Comparison of ENCODE assay signal across 20 cellular contexts in the genomic region with DNA sequence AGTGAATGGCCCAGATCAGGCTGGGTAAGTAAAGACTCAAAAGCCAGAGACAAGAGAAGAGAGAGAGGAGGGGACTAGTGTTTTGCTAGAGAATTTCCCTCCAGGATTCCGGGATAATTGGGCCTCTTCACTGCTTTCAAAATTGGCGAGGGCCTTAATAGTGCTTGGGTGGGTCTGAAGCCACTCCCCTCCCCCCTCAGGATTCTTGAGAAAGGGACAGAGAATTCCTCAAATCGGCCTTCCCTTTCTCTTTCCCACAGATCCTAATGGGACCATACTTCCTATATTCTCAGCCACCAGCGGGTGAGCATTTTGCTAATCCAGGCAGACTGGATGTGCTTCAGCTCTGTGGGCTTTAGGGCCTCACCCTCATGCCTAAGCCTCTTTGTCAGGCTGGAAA. TPM values are rescaled to one million over a fixed set of nuclear protein-coding genes. Genes with fewer than 3 reads are reported as not detected.
DNase-seq lines count a peak whose midpoint lies in the region; ATAC-seq, FAIRE-seq and TF ChIP-seq lines count a peak whose summit lies in the region.
"Had no signal": no experiment of that assay in that cellular context is flagged by ENCODE, and none has a peak within 500 bp of the region (broad histone marks: within the 10 kb centered on the region; RNA-seq: fewer than 3 reads in every experiment).

No MANE protein-coding gene starts in this region.

- H3K79me2 ChIP-seq in mammary epithelial cell (ENCODE audit: insufficient read depth, low read length), result peaks cover 4% of the 10 kb centered on the region

- no peak overlapping the region for H2AFZ ChIP-seq in mammary epithelial cell (ENCODE audit: low read depth, low read length)

- H3K4me2 ChIP-seq in mammary epithelial cell (ENCODE audit: insufficient read depth, low read depth, low read length), result no peak overlapping the region

- FAIRE-seq in kidney (lab: Jason Lieb, UNC), result no peak
- FAIRE-seq: A204.1, H54 had no signal

- CTCF ChIA-PET in MCF 10A (lab: Yijun Ruan, JAX) (interaction anchor here (0.6 to 5.8 kb wide), 2 partner anchors 13 to 18 kb away, joined by 3 to 28 read pairs; a partner anchor contains a TSS), mammary epithelial cell (lab: Charles Lee; ENCODE audit: low non-redundant PET) (no interaction called here)

- no peaks in the 10 kb centered on the region for H3K9me3 ChIP-seq in mammary epithelial cell (replicated peaks; ENCODE audit: insufficient read depth, low read length)
- H3K9me3 ChIP-seq in RWPE2 (ENCODE audit: severe bottlenecking), result peaks cover 2% of the 10 kb centered on the region
- H3K9me3 ChIP-seq in kidney (ENCODE audit: control insufficient read depth in 1 of 2, low read length in 2 of 2), result no peaks in the 10 kb centered on the region
- H3K9me3 ChIP-seq: MG63 had no signal

- intact Hi-C loops in MCF 10A (cut with micrococcal nuclease), result no loop called here
- intact Hi-C loops in mammary epithelial cell (cut with micrococcal nuclease), result no loop called here
- intact Hi-C loops in kidney (cut with DNase I), result no loop called here

- POLR2A ChIA-PET in MCF 10A (lab: Yijun Ruan, JAX), result interaction anchor here (1.3 to 4.5 kb wide), 4 partner anchors 9 to 16 kb away, joined by 3 to 18 read pairs (median 10); a partner anchor contains a TSS

- no peak overlapping the region for H3K4me3 ChIP-seq in mammary epithelial cell (replicated peaks in 1 of 3; ENCODE audit: insufficient read depth in 1 of 3, low read depth in 2 of 3, low read length in 3 of 3)
- H3K4me3 ChIP-seq in RWPE2 (ENCODE audit: severe bottlenecking), result no peak overlapping the region
- no peak overlapping the region for H3K4me3 ChIP-seq in kidney (ENCODE audit: low read length in 2 of 2)
- H3K4me3 ChIP-seq: MG63 had no signal

- DNase-seq in MCF 10A (ENCODE audit: unreplicated experiment) (no peak), mammary epithelial cell (no peak), RWPE2 (ENCODE audit: low spot score) (no peak), kidney (peak; percentile 4), type B pancreatic cell (ENCODE audit: extremely low spot score, unreplicated experiment) (no peak), iPS-NIHi7 (ENCODE audit: extremely low spot score) (no peak), mucosa of gallbladder (ENCODE audit: low spot score) (no peak), DMS114 treated with DMSO at 0.1 percent for 48 hours (lab: John Stamatoyannopoulos, UW; ENCODE audit: unreplicated experiment) (no peak)
- DNase-seq: COR-L47, KG1, MG63, NCI-H1092 treated with DMSO at 0.1 percent for 48 hours, NCI-H1694 treated with DMSO at 0.1 percent for 48 hours, NCI-H446, NCI-H748 treated with DMSO at 0.1 percent for 48 hours, RPMI8226 had no signal

- H3K27me3 ChIP-seq in mammary epithelial cell (ENCODE audit: insufficient read depth, low read length) (no peaks in the 10 kb centered on the region), RWPE2 (ENCODE audit: insufficient read depth, poor library complexity, severe bottlenecking) (no peaks in the 10 kb centered on the region)
- H3K27me3 ChIP-seq: MG63 had no signal

- BruUV-seq in MCF 10A (replicated peaks; lab: Mats Ljungman, UMichigan) (no TSS peak), mammary epithelial cell (replicated peaks; lab: Mats Ljungman, UMichigan) (no TSS peak)

- no peak overlapping the region for H3K4me3 Mint-ChIP-seq in MCF 10A (ENCODE audit: unreplicated experiment)
- H3K4me3 Mint-ChIP-seq in type B pancreatic cell, result no peak overlapping the region
- H3K4me3 Mint-ChIP-seq: CD14-positive monocyte had no signal

- H3K9ac ChIP-seq in mammary epithelial cell (ENCODE audit: insufficient read depth, low read length), result no peak overlapping the region
- H3K9ac ChIP-seq in kidney (ENCODE audit: low read length in 2 of 2), result no peak overlapping the region

- H3K9me3 Mint-ChIP-seq in MCF 10A (ENCODE audit: unreplicated experiment) (no peaks in the 10 kb centered on the region), type B pancreatic cell (no peaks in the 10 kb centered on the region)
- H3K9me3 Mint-ChIP-seq: CD14-positive monocyte had no signal

- H3K27ac Mint-ChIP-seq in MCF 10A (ENCODE audit: low read depth, unreplicated experiment) (peak overlapping the region; percentile 40), type B pancreatic cell (peak overlapping the region; percentile 30)

- in situ Hi-C loops in mammary epithelial cell (cut with MboI; ENCODE audit: low sequenced_read_pairs in 2 of 2), result no loop called here

- H3K36me3 Mint-ChIP-seq in MCF 10A (ENCODE audit: insufficient read depth, unreplicated experiment) (peaks cover 18% of the 10 kb centered on the region), type B pancreatic cell (no peaks in the 10 kb centered on the region)

- no peak for ATAC-seq in RWPE2 (ENCODE audit: low read depth)

- TF ChIP-seq CTCF in MCF 10A (IDR thresholded peaks at IDR 0.05; ENCODE audit: unreplicated experiment) (no peak), mammary epithelial cell (conservative IDR thresholded peaks at IDR 0.05 in 1 of 2, IDR thresholded peaks at IDR 0.05 in 1 of 2; ENCODE audit: extremely low read depth in 1 of 2, insufficient read depth in 1 of 2, low read depth in 1 of 2, low read length in 2 of 2) (no peak), RWPE2 (IDR thresholded peaks at IDR 0.05; ENCODE audit: poor library complexity, severe bottlenecking) (no peak), kidney (IDR thresholded peaks at IDR 0.05; ENCODE audit: borderline replicate concordance, extremely low read depth, insufficient read depth) (no peak), type B pancreatic cell (conservative IDR thresholded peaks at IDR 0.05) (no peak)

- no peaks in the 10 kb centered on the region for H4K20me1 ChIP-seq in mammary epithelial cell (ENCODE audit: insufficient read depth, low read length)

- no peaks in the 10 kb centered on the region for H3K27me3 Mint-ChIP-seq in MCF 10A (ENCODE audit: insufficient read depth, unreplicated experiment)
- no peaks in the 10 kb centered on the region for H3K27me3 Mint-ChIP-seq in type B pancreatic cell

- H3K4me1 ChIP-seq in mammary epithelial cell (ENCODE audit: insufficient read depth, low read length), result peaks cover 22% of the 10 kb centered on the region
- peaks cover 19% of the 10 kb centered on the region for H3K4me1 ChIP-seq in RWPE2 (ENCODE audit: insufficient read depth, poor library complexity, severe bottlenecking)
- no peaks in the 10 kb centered on the region for H3K4me1 ChIP-seq in kidney (ENCODE audit: control insufficient read depth in 1 of 2, insufficient read depth in 1 of 2, low read depth in 1 of 2, low read length in 2 of 2)

- H3K36me3 ChIP-seq in mammary epithelial cell (ENCODE audit: insufficient read depth, low read length) (peaks cover 10% of the 10 kb centered on the region), RWPE2 (ENCODE audit: low read depth) (peaks cover 35% of the 10 kb centered on the region), kidney (ENCODE audit: control insufficient read depth in 1 of 2, insufficient read depth in 2 of 2, low read length in 2 of 2) (peaks cover 9 to 12% of the 10 kb centered on the region in 2 donors)

- no peak overlapping the region for H3K27ac ChIP-seq in mammary epithelial cell (ENCODE audit: insufficient read depth, low read depth, low read length)
- H3K27ac ChIP-seq in RWPE2 (ENCODE audit: poor library complexity, severe bottlenecking), result peak overlapping the region; percentile 74
- no peak overlapping the region for H3K27ac ChIP-seq in kidney (ENCODE audit: low read depth in 2 of 2, low read length in 2 of 2)

- 72% methylated on average over 4 of the region's 4 CpGs for WGBS in mammary epithelial cell (ENCODE audit: low coverage, missing lambda C conversion rate)

- dilution Hi-C loops in mammary epithelial cell (cut with HindIII; ENCODE audit: low sequenced_read_pairs), result no loop called here

- no peaks in the 10 kb centered on the region for H3K4me1 Mint-ChIP-seq in MCF 10A (ENCODE audit: insufficient read depth, unreplicated experiment)
- no peaks in the 10 kb centered on the region for H3K4me1 Mint-ChIP-seq in type B pancreatic cell (ENCODE audit: unreplicated experiment)
- H3K4me1 Mint-ChIP-seq: CD14-positive monocyte had no signal

RNA-seq across cellular contexts. Expression of a gene that starts 11.9 kb away (rescaled TPM):
- total RNA-seq in MCF 10A (2022), result 270 and 337 TPM in 2 replicates
- total RNA-seq in mammary epithelial cell, result 1,000 to 10,000 TPM; 1,135 to 2,555 TPM
- 2,641 TPM for polyA plus RNA-seq in mammary epithelial cell
- 1,141 TPM for polyA minus RNA-seq in mammary epithelial cell
- total RNA-seq in kidney, result 44.7 TPM
- 2.9 TPM for polyA plus RNA-seq in kidney (ENCODE audit: insufficient read depth, low read depth, low replicate concordance)
- 27.7 and 86.8 TPM in 2 replicates for total RNA-seq in type B pancreatic cell (ENCODE audit: low replicate concordance)
- total RNA-seq in mucosa of gallbladder, result 37.1 TPM
- total RNA-seq: SK-MEL-5 had no signal
- polyA plus RNA-seq: CD14-positive monocyte had no signal

RNA-seq across cellular contexts. Expression of a gene that starts 15.2 kb away (rescaled TPM):
- total RNA-seq in MCF 10A (2022) (38.9 and 39.7 TPM in 2 replicates), mammary epithelial cell (10 to 100 TPM; 14.7 to 48.3 TPM), kidney (28.8 TPM), type B pancreatic cell (ENCODE audit: low replicate concordance) (28.7 and 35.1 TPM in 2 replicates), mucosa of gallbladder (31.5 TPM)
- polyA plus RNA-seq in mammary epithelial cell (39.5 TPM), kidney (ENCODE audit: insufficient read depth, low read depth, low replicate concordance) (24.6 TPM)
- 62.3 TPM for polyA minus RNA-seq in mammary epithelial cell

RNA-seq across cellular contexts. Expression of a gene that starts 25.4 kb away (rescaled TPM):
- total RNA-seq in MCF 10A (2022) (9.9 and 14.1 TPM in 2 replicates), mammary epithelial cell (10 to 100 TPM; 10.8 to 19.4 TPM), kidney (15.8 TPM), type B pancreatic cell (ENCODE audit: low replicate concordance) (19.2 and 23.7 TPM in 2 replicates), mucosa of gallbladder (13.7 TPM)
- polyA plus RNA-seq in mammary epithelial cell (8.2 TPM), kidney (ENCODE audit: insufficient read depth, low read depth, low replicate concordance) (15.8 TPM)
- 19.7 TPM for polyA minus RNA-seq in mammary epithelial cell

RNA-seq across cellular contexts. Expression of a gene that starts 38.9 kb away (rescaled TPM):
- total RNA-seq in MCF 10A (2022) (not detected in 2 replicates), mammary epithelial cell (not detected), kidney (0.79 TPM), type B pancreatic cell (ENCODE audit: low replicate concordance) (6.8 and 7.2 TPM in 2 replicates), mucosa of gallbladder (98.9 TPM)
- polyA plus RNA-seq in mammary epithelial cell (not detected), kidney (ENCODE audit: insufficient read depth, low read depth, low replicate concordance) (16.5 TPM)
- not detected for polyA minus RNA-seq in mammary epithelial cell
- total RNA-seq: SK-MEL-5 had no signal
- polyA plus RNA-seq: CD14-positive monocyte had no signal

RNA-seq across cellular contexts. Expression of a gene that starts 46.6 kb away (rescaled TPM):
- total RNA-seq in MCF 10A (2022) (96.8 and 106 TPM in 2 replicates), mammary epithelial cell (10 to 100 TPM; 22.7 to 96.8 TPM), kidney (61.5 TPM), type B pancreatic cell (ENCODE audit: low replicate concordance) (73.4 and 82.7 TPM in 2 replicates), mucosa of gallbladder (70.8 TPM)
- polyA plus RNA-seq in mammary epithelial cell (61.7 TPM), kidney (ENCODE audit: insufficient read depth, low read depth, low replicate concordance) (112 TPM)
- polyA minus RNA-seq in mammary epithelial cell, result 90.6 TPM
